Comparison of ENCODE assay signal across 9 cellular contexts in genomic region chr1:220876511-220877347, GRCh38.
A peak's percentile ranks its signal among the peaks of the same experiment; 100 is the strongest.
DNase-seq lines count a peak whose midpoint lies in the region; ATAC-seq and TF ChIP-seq lines count a peak whose summit lies in the region.
"Had no signal": no experiment of that assay in that cellular context is flagged by ENCODE, and none has a peak within 500 bp of the region (broad histone marks: within the 10 kb centered on the region; RNA-seq: fewer than 3 reads in every experiment).

No MANE protein-coding gene starts in this region.

- peak overlapping the region; percentile 18 for H3K27ac ChIP-seq in layer of hippocampus (ENCODE audit: low read depth, low read length)

- DNase-seq in Kasumi-1 (lab: John Stamatoyannopoulos, UW) (peak; percentile 78 to 81), cardiac fibroblast (ENCODE audit: low read depth in 2 of 2) (peak; percentile 53 to 59), SHP77 (lab: John Stamatoyannopoulos, UW) (no peak), HPDE6-E6E7 (ENCODE audit: extremely low spot score) (no peak)
- no peak for DNase-seq in stimulated activated effector memory CD8-positive, alpha-beta T cell treated with anti-CD3 and anti-CD28 coated beads, Interleukin-12 subunit alpha, Interleukin-12 subunit beta, amount 100 ng/mL, for 72 hours (ENCODE audit: low spot score in 2 of 2)
- no peak for DNase-seq in activated CD4-positive, CD25-positive, alpha-beta regulatory T cell treated with anti-CD3 and anti-CD28 coated beads, Interleukin-2, amount 50 U/mL, for 72 hours
- DNase-seq in NK-92 treated with Interleukin-12 subunit alpha and Interleukin-12 subunit beta, amount 100 ng/mL, for 24 hours (lab: John Stamatoyannopoulos, UW), result no peak
- DNase-seq: NCI-H526 had no signal

- peaks cover 31% of the 10 kb centered on the region for H3K4me1 Mint-ChIP-seq in stimulated activated effector memory CD8-positive, alpha-beta T cell treated with anti-CD3 and anti-CD28 coated beads, Interleukin-12 subunit alpha, Interleukin-12 subunit beta, amount 100 ng/mL, for 72 hours

- no peak for TF ChIP-seq CTCF in cardiac fibroblast (IDR thresholded peaks at IDR 0.05; ENCODE audit: low read depth, low read length)

- peak overlapping the region; percentile 74 for H3K4me3 Mint-ChIP-seq in stimulated activated effector memory CD8-positive, alpha-beta T cell treated with anti-CD3 and anti-CD28 coated beads, Interleukin-12 subunit alpha, Interleukin-12 subunit beta, amount 100 ng/mL, for 72 hours

- no peak for ATAC-seq in stimulated activated effector memory CD8-positive, alpha-beta T cell treated with anti-CD3 and anti-CD28 coated beads, Interleukin-12 subunit alpha, Interleukin-12 subunit beta, amount 100 ng/mL, for 72 hours

- no peaks in the 10 kb centered on the region for H3K9me3 Mint-ChIP-seq in stimulated activated effector memory CD8-positive, alpha-beta T cell treated with anti-CD3 and anti-CD28 coated beads, Interleukin-12 subunit alpha, Interleukin-12 subunit beta, amount 100 ng/mL, for 72 hours

- no peak overlapping the region for H3K27ac Mint-ChIP-seq in stimulated activated effector memory CD8-positive, alpha-beta T cell treated with anti-CD3 and anti-CD28 coated beads, Interleukin-12 subunit alpha, Interleukin-12 subunit beta, amount 100 ng/mL, for 72 hours

- no peaks in the 10 kb centered on the region for H3K27me3 ChIP-seq in layer of hippocampus (ENCODE audit: control insufficient read depth, insufficient read depth, low read length)

- H3K4me3 ChIP-seq in cardiac fibroblast (replicated peaks in 1 of 2; ENCODE audit: low read depth in 2 of 2, low read length in 2 of 2), result peak overlapping the region in 1 of 2 donors; percentile 18

- H3K36me3 Mint-ChIP-seq in stimulated activated effector memory CD8-positive, alpha-beta T cell treated with anti-CD3 and anti-CD28 coated beads, Interleukin-12 subunit alpha, Interleukin-12 subunit beta, amount 100 ng/mL, for 72 hours, result no peaks in the 10 kb centered on the region

Comparison
In these comparisons a context has a peak if more than half of its experiments do, and no peak if none do; other contexts are left out.
1. DNase-seq: peak in Kasumi-1 (2 of 2) and cardiac fibroblast (2 of 2); none in stimulated activated effector memory CD8-positive, alpha-beta T cell treated with anti-CD3 and anti-CD28 coated beads, Interleukin-12 subunit alpha, Interleukin-12 subunit beta, amount 100 ng/mL, for 72 hours (0 of 2), activated CD4-positive, CD25-positive, alpha-beta regulatory T cell treated with anti-CD3 and anti-CD28 coated beads, Interleukin-2, amount 50 U/mL, for 72 hours (single experiment), SHP77 (0 of 2), NK-92 treated with Interleukin-12 subunit alpha and Interleukin-12 subunit beta, amount 100 ng/mL, for 24 hours (single experiment) and HPDE6-E6E7 (single experiment).